Comparison of ENCODE assay signal across 32 cellular contexts in the genomic region with DNA sequence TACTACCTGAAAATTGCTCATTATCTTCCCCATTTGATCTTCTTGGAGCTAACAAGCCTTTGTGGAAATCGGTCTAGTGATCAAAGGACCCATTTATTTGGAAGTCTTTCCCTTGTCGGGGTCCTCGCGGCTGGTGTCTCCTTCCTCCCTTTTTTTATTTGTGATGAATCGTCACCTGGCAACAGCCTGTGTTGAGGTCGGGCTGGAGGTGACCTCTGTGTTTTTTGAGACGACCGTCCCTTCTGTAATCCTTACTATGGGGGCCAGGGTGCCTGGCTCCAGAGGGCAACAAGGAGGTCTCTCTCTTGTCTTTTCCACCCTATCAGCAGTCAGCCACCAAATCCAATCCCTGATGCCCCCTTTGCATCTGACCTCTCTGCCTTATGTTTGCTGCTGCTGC.
"Had no signal": no experiment of that assay in that cellular context is flagged by ENCODE, and none has a peak within 500 bp of the region (broad histone marks: within the 10 kb centered on the region; RNA-seq: fewer than 3 reads in every experiment).

No MANE protein-coding gene starts in this region.

- H3K4me3 ChIP-seq: ascending aorta, breast epithelium, cardiac muscle cell, colonic mucosa, esophagus squamous epithelium, gastroesophageal sphincter had no signal

- ATAC-seq: activated CD4-positive, alpha-beta T cell treated with anti-CD3 and anti-CD28 coated beads for 36 hours; activated naive CD4-positive, alpha-beta T cell treated with anti-CD3 and anti-CD28 coated beads, Interleukin-2, amount 50 U/mL, for 72 hours; activated T-cell treated with anti-CD3 and anti-CD28 coated beads, Interleukin-2, amount 50 U/mL, for 72 hours; effector memory CD8-positive, alpha-beta T cell; gastroesophageal sphincter; T-cell; T-helper 17 cell had no signal

- H3K4me1 ChIP-seq: ascending aorta, breast epithelium, colonic mucosa, esophagus squamous epithelium, gastroesophageal sphincter had no signal

- H3K36me3 ChIP-seq: ascending aorta, breast epithelium, cardiac muscle cell, colonic mucosa, esophagus squamous epithelium, gastroesophageal sphincter had no signal

- H3K27me3 ChIP-seq: ascending aorta had no signal

- H3K27ac ChIP-seq: ascending aorta, breast epithelium, cardiac muscle cell, colonic mucosa, epithelial cell of prostate, esophagus squamous epithelium, gastroesophageal sphincter had no signal

- H3K9me3 Mint-ChIP-seq: activated CD4-positive, alpha-beta memory T cell treated with anti-CD3 and anti-CD28 coated beads, Interleukin-2, amount 10 ng/mL, durations not matched to agents 7 days and 5 days; activated CD4-positive, alpha-beta T cell treated with anti-CD3 and anti-CD28 coated beads, Interleukin-2, amount 10 ng/mL, durations not matched to agents 24 days and 14 days; activated naive CD4-positive, alpha-beta T cell treated with anti-CD3 and anti-CD28 coated beads, Interleukin-2, amount 10 ng/mL, durations not matched to agents 7 days and 5 days; activated naive CD4-positive, alpha-beta T cell treated with anti-CD3 and anti-CD28 coated beads, Interleukin-2, amount 50 U/mL, for 72 hours; activated naive CD8-positive, alpha-beta T cell treated with anti-CD3 and anti-CD28 coated beads, Interleukin-2, amount 10 ng/mL, durations not matched to agents 7 days and 5 days; activated T-cell treated with anti-CD3 and anti-CD28 coated beads, Interleukin-2, amount 50 U/mL, for 24 hours; activated T-cell treated with anti-CD3 and anti-CD28 coated beads, Interleukin-2, amount 50 U/mL, for 72 hours; brain; effector memory CD8-positive, alpha-beta T cell; T-cell; T-helper 2 cell treated with Interferon-gamma antibody and Interleukin-4, amounts not matched to agents 5 μg/mL and 100 μg/mL, for 36 hours had no signal

- DNase-seq: activated CD4-positive, alpha-beta memory T cell treated with anti-CD3 and anti-CD28 coated beads, Interleukin-2, amount 10 ng/mL, durations not matched to agents 7 days and 5 days; activated CD4-positive, alpha-beta T cell treated with anti-CD3 and anti-CD28 coated beads for 36 hours; activated CD4-positive, alpha-beta T cell treated with anti-CD3 and anti-CD28 coated beads, Interleukin-2, amount 10 ng/mL, durations not matched to agents 24 days and 14 days; activated CD4-positive, CD25-positive, alpha-beta regulatory T cell; activated CD4-positive, CD25-positive, alpha-beta regulatory T cell treated with anti-CD3 and anti-CD28 coated beads, Interleukin-2, amount 50 U/mL, for 72 hours; activated CD8-positive, alpha-beta memory T cell treated with anti-CD3 and anti-CD28 coated beads, Interleukin-2, amount 50 U/mL, for 48 hours; activated gamma-delta T cell; activated naive CD4-positive, alpha-beta T cell; activated naive CD4-positive, alpha-beta T cell treated with anti-CD3 and anti-CD28 coated beads, Interleukin-2, amount 10 ng/mL, durations not matched to agents 7 days and 5 days; activated naive CD8-positive, alpha-beta T cell treated with anti-CD3 and anti-CD28 coated beads, Interleukin-2, amount 10 ng/mL, durations not matched to agents 7 days and 5 days; activated T-cell treated with anti-CD3 and anti-CD28 coated beads for 4 hours; activated T-cell treated with anti-CD3 and anti-CD28 coated beads, Interleukin-2, amount 50 U/mL, for 24 hours; activated T-cell treated with anti-CD3 and anti-CD28 coated beads, Interleukin-2, amount 50 U/mL, for 72 hours; central memory CD4-positive, alpha-beta T cell; cerebellar nuclear complex; colonic mucosa; effector CD4-positive, alpha-beta T cell; effector memory CD8-positive, alpha-beta T cell; esophagus squamous epithelium; foreskin melanocyte; SW 1271; T-cell; T-helper 17 cell; T1000 had no signal

- H3K4me1 Mint-ChIP-seq: activated CD4-positive, alpha-beta memory T cell treated with anti-CD3 and anti-CD28 coated beads, Interleukin-2, amount 10 ng/mL, durations not matched to agents 7 days and 5 days; activated CD4-positive, alpha-beta T cell treated with anti-CD3 and anti-CD28 coated beads, Interleukin-2, amount 10 ng/mL, durations not matched to agents 24 days and 14 days; activated naive CD8-positive, alpha-beta T cell treated with anti-CD3 and anti-CD28 coated beads, Interleukin-2, amount 10 ng/mL, durations not matched to agents 7 days and 5 days; T-helper 17 cell had no signal

- H3K4me3 Mint-ChIP-seq: activated CD4-positive, alpha-beta memory T cell treated with anti-CD3 and anti-CD28 coated beads, Interleukin-2, amount 10 ng/mL, durations not matched to agents 7 days and 5 days; activated CD4-positive, alpha-beta T cell treated with anti-CD3 and anti-CD28 coated beads for 36 hours; activated CD4-positive, alpha-beta T cell treated with anti-CD3 and anti-CD28 coated beads, Interleukin-2, amount 10 ng/mL, durations not matched to agents 24 days and 14 days; activated naive CD4-positive, alpha-beta T cell treated with anti-CD3 and anti-CD28 coated beads, Interleukin-2, amount 10 ng/mL, durations not matched to agents 7 days and 5 days; activated naive CD8-positive, alpha-beta T cell treated with anti-CD3 and anti-CD28 coated beads, Interleukin-2, amount 10 ng/mL, durations not matched to agents 7 days and 5 days; activated T-cell treated with anti-CD3 and anti-CD28 coated beads, Interleukin-2, amount 50 U/mL, for 24 hours; activated T-cell treated with anti-CD3 and anti-CD28 coated beads, Interleukin-2, amount 50 U/mL, for 72 hours; brain; effector memory CD8-positive, alpha-beta T cell; T-cell; T-helper 17 cell; T-helper 2 cell treated with Interferon-gamma antibody and Interleukin-4, amounts not matched to agents 5 μg/mL and 100 μg/mL, for 36 hours had no signal

- H3K9me3 ChIP-seq: ascending aorta, breast epithelium, colonic mucosa, esophagus squamous epithelium, gastroesophageal sphincter had no signal

- H3K27me3 Mint-ChIP-seq: activated CD4-positive, alpha-beta memory T cell treated with anti-CD3 and anti-CD28 coated beads, Interleukin-2, amount 10 ng/mL, durations not matched to agents 7 days and 5 days; activated naive CD8-positive, alpha-beta T cell treated with anti-CD3 and anti-CD28 coated beads, Interleukin-2, amount 10 ng/mL, durations not matched to agents 7 days and 5 days had no signal

- H3K27ac Mint-ChIP-seq: activated CD4-positive, alpha-beta memory T cell treated with anti-CD3 and anti-CD28 coated beads, Interleukin-2, amount 10 ng/mL, durations not matched to agents 7 days and 5 days; activated CD4-positive, alpha-beta T cell treated with anti-CD3 and anti-CD28 coated beads for 36 hours; activated CD4-positive, alpha-beta T cell treated with anti-CD3 and anti-CD28 coated beads, Interleukin-2, amount 10 ng/mL, durations not matched to agents 24 days and 14 days; activated naive CD4-positive, alpha-beta T cell treated with anti-CD3 and anti-CD28 coated beads, Interleukin-2, amount 10 ng/mL, durations not matched to agents 7 days and 5 days; activated naive CD4-positive, alpha-beta T cell treated with anti-CD3 and anti-CD28 coated beads, Interleukin-2, amount 50 U/mL, for 72 hours; activated naive CD8-positive, alpha-beta T cell treated with anti-CD3 and anti-CD28 coated beads, Interleukin-2, amount 10 ng/mL, durations not matched to agents 7 days and 5 days; activated T-cell treated with anti-CD3 and anti-CD28 coated beads, Interleukin-2, amount 50 U/mL, for 24 hours; activated T-cell treated with anti-CD3 and anti-CD28 coated beads, Interleukin-2, amount 50 U/mL, for 72 hours; brain; effector memory CD8-positive, alpha-beta T cell; T-cell; T-helper 17 cell; T-helper 2 cell treated with Interferon-gamma antibody and Interleukin-4, amounts not matched to agents 5 μg/mL and 100 μg/mL, for 36 hours had no signal

- H3K36me3 Mint-ChIP-seq: activated naive CD4-positive, alpha-beta T cell treated with anti-CD3 and anti-CD28 coated beads, Interleukin-2, amount 10 ng/mL, durations not matched to agents 7 days and 5 days; activated naive CD4-positive, alpha-beta T cell treated with anti-CD3 and anti-CD28 coated beads, Interleukin-2, amount 50 U/mL, for 72 hours; activated naive CD8-positive, alpha-beta T cell treated with anti-CD3 and anti-CD28 coated beads, Interleukin-2, amount 10 ng/mL, durations not matched to agents 7 days and 5 days; brain; T-cell had no signal
